Comparison of ENCODE assay signal across 9 cellular contexts in the genomic region with DNA sequence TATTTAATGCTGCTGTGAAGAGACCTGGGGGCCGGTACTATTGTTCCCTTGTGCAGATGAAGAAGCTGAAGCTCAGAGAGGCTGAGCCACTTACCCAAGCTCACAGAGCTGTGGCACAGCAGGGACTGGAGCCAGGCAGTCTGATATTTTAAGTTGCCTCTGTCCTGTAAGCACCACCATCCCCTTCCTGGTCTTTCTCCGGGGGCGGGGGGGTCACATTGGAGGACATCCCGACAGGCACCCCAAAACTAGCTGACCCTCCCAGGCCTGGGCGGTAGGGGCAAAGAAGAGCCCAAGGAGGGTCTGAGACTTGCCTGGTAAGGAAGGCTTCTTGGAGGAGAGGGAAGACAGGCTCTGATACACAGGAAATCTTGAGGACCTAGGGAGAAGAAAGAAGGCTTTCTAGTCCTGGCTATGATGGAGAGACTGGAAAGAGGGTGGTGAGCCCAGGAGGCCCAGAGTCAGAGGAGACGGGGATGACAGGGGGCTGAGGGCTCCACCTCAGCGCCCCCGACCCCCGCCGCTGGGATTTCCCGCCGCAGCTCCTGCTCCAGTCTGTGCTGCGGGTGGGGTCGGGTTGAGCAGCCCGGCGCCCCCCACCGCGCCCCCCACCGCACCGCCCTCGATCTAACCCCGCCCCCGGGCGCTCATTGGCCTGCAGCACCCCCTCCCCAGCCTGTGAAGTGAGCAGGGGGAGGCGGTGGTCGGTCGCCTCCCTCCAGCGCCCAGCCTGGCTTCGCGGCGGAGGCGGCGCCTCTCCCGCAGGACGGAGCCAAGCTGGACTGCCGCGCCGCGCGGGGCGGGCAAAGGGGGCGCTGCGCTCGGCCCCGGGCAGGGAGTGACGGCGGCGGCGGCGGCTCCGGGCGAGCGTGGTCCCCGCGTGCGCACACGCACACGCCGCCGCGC. TPM values are rescaled to one million over a fixed set of nuclear protein-coding genes. Genes with fewer than 3 reads are reported as not detected.
DNase-seq lines count a peak whose midpoint lies in the region; ATAC-seq and TF ChIP-seq lines count a peak whose summit lies in the region.
"Had no signal": no experiment of that assay in that cellular context is flagged by ENCODE, and none has a peak within 500 bp of the region (broad histone marks: within the 10 kb centered on the region; RNA-seq: fewer than 3 reads in every experiment).

A gene (plus strand): TSS at position 711 of the 906 bp plus-strand sequence. CDS start 10,957 bp downstream, outside the sequence.

- no peaks in the 10 kb centered on the region for H3K9me3 Mint-ChIP-seq in activated naive CD4-positive, alpha-beta T cell treated with anti-CD3 and anti-CD28 coated beads, Interleukin-2, amount 10 ng/mL, durations not matched to agents 7 days and 5 days
- H3K9me3 Mint-ChIP-seq in effector memory CD8-positive, alpha-beta T cell = no peaks in the 10 kb centered on the region
- no peaks in the 10 kb centered on the region for H3K9me3 Mint-ChIP-seq in natural killer cell treated with Interleukin-12 subunit alpha and Interleukin-12 subunit beta and Interleukin-15 and Interleukin-18, amount 100 ng/mL, for 72 hours

- TF ChIP-seq RAD21 in IMR-90 (IDR thresholded peaks at IDR 0.05; ENCODE audit: low read length) = no peak

- intact Hi-C loops in IMR-90 (cut with micrococcal nuclease) (no loop called here), stomach (cut with DNase I; ENCODE audit: low total_unique reads) (no loop called here)

- no peak within 1 kb of the TSS for H4K5ac ChIP-seq in IMR-90 (ENCODE audit: low read depth, low read length)

- no peak within 1 kb of the TSS for H2BK20ac ChIP-seq in IMR-90 (ENCODE audit: low read depth, low read length)

- POLR2A ChIA-PET in IMR-90 (lab: Charles Lee; ENCODE audit: unreplicated experiment) = no interaction called here

- H2BK120ac ChIP-seq in IMR-90 (ENCODE audit: low read depth, low read length) = no peak within 1 kb of the TSS

- no peak within 1 kb of the TSS for H3K18ac ChIP-seq in IMR-90 (ENCODE audit: low read depth, low read length)

- DNase-seq in IMR-90 (no peak), amygdala (lab: John Stamatoyannopoulos, UW) (peak in 48 of 56 donors; percentile 9 to 79 (median 54)), stomach (no peak)
- DNase-seq in activated naive CD4-positive, alpha-beta T cell treated with anti-CD3 and anti-CD28 coated beads, Interleukin-2, amount 10 ng/mL, durations not matched to agents 7 days and 5 days = no peak
- no peak for DNase-seq in effector memory CD8-positive, alpha-beta T cell
- DNase-seq in natural killer cell treated with Interleukin-12 subunit alpha and Interleukin-12 subunit beta and Interleukin-15 and Interleukin-18, amount 100 ng/mL, for 72 hours (ENCODE audit: low spot score) = no peak

- CTCF ChIA-PET in IMR-90 (lab: Yijun Ruan, JAX) = no interaction called here
- CTCF ChIA-PET in activated naive CD4-positive, alpha-beta T cell treated with anti-CD3 and anti-CD28 coated beads, Interleukin-2, amount 10 ng/mL, durations not matched to agents 7 days and 5 days (lab: Charles Lee) = no interaction called here

- H2AK9ac ChIP-seq in IMR-90 (replicated peaks; ENCODE audit: low read depth, low read length, poor library complexity) = no peak within 1 kb of the TSS

- H3K4ac ChIP-seq in IMR-90 (ENCODE audit: low read depth, low read length) = no peak within 1 kb of the TSS

- TF ChIP-seq CTCF in IMR-90 (conservative IDR thresholded peaks at IDR 0.05; ENCODE audit: low read depth, low read length) (no peak), stomach (IDR thresholded peaks at IDR 0.05) (no peak)

- no peak within 1 kb of the TSS for H3K4me3 ChIP-seq in IMR-90 (ENCODE audit: insufficient read depth, low read depth, low read length)
- H3K4me3 ChIP-seq in iPS-20b (ENCODE audit: low read length) = peak within 1 kb of the TSS; percentile 73
- H3K4me3 ChIP-seq in stomach = peak within 1 kb of the TSS; percentile 39 to 46 (median 43)

- WGBS in IMR-90 (ENCODE audit: extremely low coverage in 2 of 2, insufficient read length in 1 of 2), 2 experiments = 3% methylated on average over 12 of the region's 61 CpGs; no CpG with 5 or more reads in 1 of the 2 experiments
- WGBS in stomach, 5 donors = 4 to 12% (median 8%) methylated on average over 21 to 60 of the region's 61 CpGs

- no peak for ATAC-seq in IMR-90 (ENCODE audit: low read depth)
- ATAC-seq in GM18870 (IDR thresholded peaks at IDR 0.05; ENCODE audit: unreplicated experiment) = no peak
- ATAC-seq in effector memory CD8-positive, alpha-beta T cell (replicated peaks) = no peak
- no peak for ATAC-seq in natural killer cell treated with Interleukin-12 subunit alpha and Interleukin-12 subunit beta and Interleukin-15 and Interleukin-18, amount 100 ng/mL, for 72 hours

- H3K4me1 Mint-ChIP-seq in activated naive CD4-positive, alpha-beta T cell treated with anti-CD3 and anti-CD28 coated beads, Interleukin-2, amount 10 ng/mL, durations not matched to agents 7 days and 5 days = no peaks in the 10 kb centered on the region
- H3K4me1 Mint-ChIP-seq in effector memory CD8-positive, alpha-beta T cell (ENCODE audit: low read depth in 2 of 2) = peaks cover 3 to 4% of the 10 kb centered on the region in 2 donors
- H3K4me1 Mint-ChIP-seq in natural killer cell treated with Interleukin-12 subunit alpha and Interleukin-12 subunit beta and Interleukin-15 and Interleukin-18, amount 100 ng/mL, for 72 hours (ENCODE audit: low read depth in 2 of 2) = no peaks in the 10 kb centered on the region

- H3K36me3 ChIP-seq in IMR-90 (ENCODE audit: control insufficient read depth, insufficient read depth, low read length) (no peaks in the 10 kb centered on the region), iPS-20b (ENCODE audit: insufficient read depth, low read depth, low read length) (no peaks in the 10 kb centered on the region), stomach (no peaks in the 10 kb centered on the region)

- no peak within 1 kb of the TSS for H3K4me3 Mint-ChIP-seq in activated naive CD4-positive, alpha-beta T cell treated with anti-CD3 and anti-CD28 coated beads, Interleukin-2, amount 10 ng/mL, durations not matched to agents 7 days and 5 days
- H3K4me3 Mint-ChIP-seq in effector memory CD8-positive, alpha-beta T cell = no peak within 1 kb of the TSS
- H3K4me3 Mint-ChIP-seq in natural killer cell treated with Interleukin-12 subunit alpha and Interleukin-12 subunit beta and Interleukin-15 and Interleukin-18, amount 100 ng/mL, for 72 hours = no peak within 1 kb of the TSS

- no peaks in the 10 kb centered on the region for H3K4me1 ChIP-seq in IMR-90 (ENCODE audit: control insufficient read depth, insufficient read depth, low read length)
- peaks cover 11% of the 10 kb centered on the region; the same call in 1 of the 2 replicates for H3K4me1 ChIP-seq in iPS-20b (ENCODE audit: insufficient read depth, low read length)
- H3K4me1 ChIP-seq in stomach = peaks cover 5 to 23% (median 10%) of the 10 kb centered on the region in 4 donors

- no peaks in the 10 kb centered on the region for H3K9me1 ChIP-seq in IMR-90 (ENCODE audit: insufficient read depth, low read length)

- H2AFZ ChIP-seq in IMR-90 (replicated peaks; ENCODE audit: low read length, poor library complexity) = peak within 1 kb of the TSS; percentile 11

- H3K9ac ChIP-seq in IMR-90 (ENCODE audit: low read depth, low read length) (no peak within 1 kb of the TSS), iPS-20b (ENCODE audit: low read depth, low read length) (peak within 1 kb of the TSS; percentile 51; the same call in 1 of the 2 replicates)

- no peak within 1 kb of the TSS for H2BK5ac ChIP-seq in IMR-90 (ENCODE audit: low read depth, low read length, poor library complexity, severe bottlenecking)

- H3K27ac Mint-ChIP-seq in activated naive CD4-positive, alpha-beta T cell treated with anti-CD3 and anti-CD28 coated beads, Interleukin-2, amount 10 ng/mL, durations not matched to agents 7 days and 5 days = no peak within 1 kb of the TSS
- peak within 1 kb of the TSS in 1 of 2 donors; percentile 46 for H3K27ac Mint-ChIP-seq in effector memory CD8-positive, alpha-beta T cell
- no peak within 1 kb of the TSS for H3K27ac Mint-ChIP-seq in natural killer cell treated with Interleukin-12 subunit alpha and Interleukin-12 subunit beta and Interleukin-15 and Interleukin-18, amount 100 ng/mL, for 72 hours

- no peak within 1 kb of the TSS for H4K8ac ChIP-seq in IMR-90 (ENCODE audit: low read depth in 2 of 2, low read length in 2 of 2)

- no peaks in the 10 kb centered on the region for H3K9me3 ChIP-seq in IMR-90 (ENCODE audit: control insufficient read depth, insufficient read depth, low read length)
- H3K9me3 ChIP-seq in iPS-20b (ENCODE audit: insufficient read depth, low read depth, low read length) = no peaks in the 10 kb centered on the region
- no peaks in the 10 kb centered on the region for H3K9me3 ChIP-seq in stomach

- no peaks in the 10 kb centered on the region for H3K36me3 Mint-ChIP-seq in activated naive CD4-positive, alpha-beta T cell treated with anti-CD3 and anti-CD28 coated beads, Interleukin-2, amount 10 ng/mL, durations not matched to agents 7 days and 5 days
- H3K36me3 Mint-ChIP-seq in effector memory CD8-positive, alpha-beta T cell (ENCODE audit: insufficient read depth) = no peaks in the 10 kb centered on the region
- H3K36me3 Mint-ChIP-seq in natural killer cell treated with Interleukin-12 subunit alpha and Interleukin-12 subunit beta and Interleukin-15 and Interleukin-18, amount 100 ng/mL, for 72 hours = no peaks in the 10 kb centered on the region

- H3K14ac ChIP-seq in IMR-90 (replicated peaks; ENCODE audit: low read depth, low read length) = no peak within 1 kb of the TSS

- no peaks in the 10 kb centered on the region for H3K79me1 ChIP-seq in IMR-90 (ENCODE audit: low read depth in 1 of 2, low read length in 2 of 2)

- no peak within 1 kb of the TSS for H4K91ac ChIP-seq in IMR-90 (ENCODE audit: insufficient read depth, low read depth, low read length)

- no peaks in the 10 kb centered on the region for H4K20me1 ChIP-seq in IMR-90 (ENCODE audit: insufficient read depth, low read length)

- BruUV-seq in IMR-90 (replicated peaks; lab: Mats Ljungman, UMichigan) = no TSS peak

- no peak within 1 kb of the TSS for H3K27ac ChIP-seq in IMR-90 (ENCODE audit: insufficient read depth, low read length)
- H3K27ac ChIP-seq in iPS-20b (ENCODE audit: low read length) = no peak within 1 kb of the TSS
- peak within 1 kb of the TSS in 2 of 5 donors; percentile 22 to 67 for H3K27ac ChIP-seq in stomach

- no peak within 1 kb of the TSS for H3K23ac ChIP-seq in IMR-90 (ENCODE audit: low read depth, low read length)

- H3K27me3 Mint-ChIP-seq in activated naive CD4-positive, alpha-beta T cell treated with anti-CD3 and anti-CD28 coated beads, Interleukin-2, amount 10 ng/mL, durations not matched to agents 7 days and 5 days = peaks cover 81% of the 10 kb centered on the region
- peaks cover 41 to 61% of the 10 kb centered on the region in 2 donors for H3K27me3 Mint-ChIP-seq in effector memory CD8-positive, alpha-beta T cell
- H3K27me3 Mint-ChIP-seq in natural killer cell treated with Interleukin-12 subunit alpha and Interleukin-12 subunit beta and Interleukin-15 and Interleukin-18, amount 100 ng/mL, for 72 hours = peaks cover 28 to 36% of the 10 kb centered on the region in 2 donors

- no peak within 1 kb of the TSS for H3K56ac ChIP-seq in IMR-90 (ENCODE audit: extremely low read depth, insufficient read depth, low read length)

- no peak within 1 kb of the TSS for H2AK5ac ChIP-seq in IMR-90 (ENCODE audit: low read depth, low read length)

- no peak within 1 kb of the TSS for H3K4me2 ChIP-seq in IMR-90 (ENCODE audit: low read depth, low read length)

- TF ChIP-seq POLR2A in IMR-90 (IDR thresholded peaks at IDR 0.05; ENCODE audit: low read depth, low read length) = no peak
- TF ChIP-seq POLR2A in stomach (IDR thresholded peaks at IDR 0.05) = no peak

- H2BK15ac ChIP-seq in IMR-90 (ENCODE audit: low read depth, low read length) = no peak within 1 kb of the TSS

- in situ Hi-C loops in IMR-90 (cut with MboI; ENCODE audit: low sequenced_read_pairs) = no loop called here

- dilution Hi-C loops in IMR-90 (cut with HindIII; ENCODE audit: low sequenced_read_pairs, unreplicated experiment) = no loop called here

- no peak for TF ChIP-seq EP300 in stomach (IDR thresholded peaks at IDR 0.05)

- peaks cover 45% of the 10 kb centered on the region for H3K27me3 ChIP-seq in IMR-90 (ENCODE audit: control insufficient read depth, insufficient read depth, low read length)
- peaks cover 60% of the 10 kb centered on the region for H3K27me3 ChIP-seq in iPS-20b (ENCODE audit: insufficient read depth, low read length)
- peaks cover 12 to 74% (median 32%) of the 10 kb centered on the region in 3 donors for H3K27me3 ChIP-seq in stomach

RNA-seq across cellular contexts. Expression of the gene that starts here (rescaled TPM):
- total RNA-seq in IMR-90 (2012; rRNA removed) = not detected in 2 replicates
- not detected in 2 replicates for polyA plus RNA-seq in IMR-90 (2012; rRNA removed)
- polyA plus RNA-seq in IMR-90 (2012; cell fraction: cytosol; rRNA removed) = not detected in 2 replicates
- not detected in 2 replicates for polyA plus RNA-seq in IMR-90 (2012; cell fraction: nucleus; rRNA removed; ENCODE audit: low replicate concordance)
- 10 to 100 TPM in 1 of 5 donors, 1 to 10 TPM in 2, under 1 TPM in 2; 0.58 to 20.1 (median 4.8) TPM for total RNA-seq in stomach
- polyA plus RNA-seq in stomach = under 1 TPM; 0.25 to 0.80 (median 0.31) TPM
- not detected for total RNA-seq in natural killer cell treated with Interleukin-12 subunit alpha and Interleukin-12 subunit beta and Interleukin-15 and Interleukin-18, amount 100 ng/mL, for 72 hours
- total RNA-seq: glomerular endothelial cell had no signal

Comparison
In these comparisons a context has a peak if more than half of its experiments do, and no peak if none do; other contexts are left out.
1. DNase-seq: peak in amygdala (48 of 56); none in IMR-90 (single experiment), stomach (single experiment), activated naive CD4-positive, alpha-beta T cell treated with anti-CD3 and anti-CD28 coated beads, Interleukin-2, amount 10 ng/mL, durations not matched to agents 7 days and 5 days (single experiment), effector memory CD8-positive, alpha-beta T cell (0 of 3) and natural killer cell treated with Interleukin-12 subunit alpha and Interleukin-12 subunit beta and Interleukin-15 and Interleukin-18, amount 100 ng/mL, for 72 hours (single experiment).